8 cellular contexts compared by ENCODE assay signal in the genomic region with DNA sequence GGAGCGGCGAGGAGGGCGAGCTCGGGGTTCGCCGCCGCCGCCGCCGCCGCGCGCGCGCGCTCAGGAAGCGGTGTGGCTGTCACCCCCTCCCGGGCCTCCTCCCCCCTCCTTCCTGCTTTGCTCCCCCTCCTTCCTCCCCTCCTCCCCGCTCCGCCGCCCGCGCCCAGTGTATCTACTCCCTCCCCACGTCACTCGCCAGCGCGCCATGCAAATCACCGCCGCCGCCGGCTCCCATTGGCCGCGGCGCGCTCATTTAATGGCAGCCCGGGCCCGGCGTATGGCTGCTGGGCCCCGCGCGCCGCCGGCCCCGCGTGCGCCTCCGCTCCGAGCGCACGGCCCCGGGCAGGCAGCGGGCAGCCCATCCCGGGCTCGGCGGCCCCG. TPM values are rescaled to one million over a fixed set of nuclear protein-coding genes. Genes with fewer than 3 reads are reported as not detected.
A peak's percentile ranks its signal among the peaks of the same experiment; 100 is the strongest.
DNase-seq lines count a peak whose midpoint lies in the region; ATAC-seq and FAIRE-seq lines count a peak whose summit lies in the region.

No MANE protein-coding gene starts in this region.

- no peak overlapping the region for H4K8ac ChIP-seq in mesenchymal stem cell (ENCODE audit: low read length)

- no peak for FAIRE-seq in urothelium cell line (lab: Jason Lieb, UNC)

- no peak overlapping the region for H2AK5ac ChIP-seq in mesenchymal stem cell (ENCODE audit: low read length, severe bottlenecking)

- no peak overlapping the region for H3K23ac ChIP-seq in mesenchymal stem cell (ENCODE audit: low read length in 2 of 2)

- in situ Hi-C loops in SK-MEL-5 (cut with HindIII; ENCODE audit: low pct_unique_long_range_greater_than_20kb, low sequenced_read_pairs) = no loop called here

- peaks cover 26% of the 10 kb centered on the region for H3K4me1 ChIP-seq in mesenchymal stem cell (ENCODE audit: control insufficient read depth, insufficient read depth, low read depth, low read length)

- no peak overlapping the region for H2BK12ac ChIP-seq in mesenchymal stem cell (ENCODE audit: low read length in 2 of 2)

- WGBS in mesenchymal stem cell = under 1% methylated on average over 23 of the region's 56 CpGs

- no peaks in the 10 kb centered on the region for H3K9me3 ChIP-seq in mesenchymal stem cell (ENCODE audit: control insufficient read depth, low read length)

- peak overlapping the region in 1 of 2 experiments; percentile 31 for H3K4me3 ChIP-seq in mesenchymal stem cell (ENCODE audit: insufficient read depth in 1 of 2, low read depth in 1 of 2, low read length in 2 of 2)

- no peak overlapping the region for H2BK15ac ChIP-seq in mesenchymal stem cell (ENCODE audit: low read depth, poor library complexity, severe bottlenecking)

- H3K27ac ChIP-seq in mesenchymal stem cell (ENCODE audit: low read length, poor library complexity, severe bottlenecking) = no peak overlapping the region

- H3K9ac ChIP-seq in mesenchymal stem cell (ENCODE audit: low read length) = no peak overlapping the region

- ATAC-seq in HG02870 (IDR thresholded peaks at IDR 0.05; ENCODE audit: unreplicated experiment) (no peak), GM19463 (IDR thresholded peaks at IDR 0.05; ENCODE audit: unreplicated experiment) (no peak)

- peak overlapping the region; percentile 66 for H3K4me2 ChIP-seq in mesenchymal stem cell (ENCODE audit: low read length, poor library complexity, severe bottlenecking)

- no peak overlapping the region for H2BK120ac ChIP-seq in mesenchymal stem cell (ENCODE audit: low read depth, low read length)

- DNase-seq in DMS 273 treated with DMSO at 0.1 percent for 48 hours (lab: John Stamatoyannopoulos, UW) (peak; percentile 1), SK-MEL-5 (ENCODE audit: low read depth, low spot score) (peak; percentile 38), cerebellar cortex (ENCODE audit: low spot score) (peak; percentile 4), mesenchymal stem cell (peak; percentile 6), urothelium cell line (ENCODE audit: low spot score) (no peak)
- DNase-seq in stimulated activated CD8-positive, alpha-beta memory T cell treated with anti-CD3 and anti-CD28 coated beads, Interleukin-2, amount 100 ng/mL, for 48 hours (ENCODE audit: low read depth in 2 of 2) = peak; percentile 31 to 33

- no peak overlapping the region for H3K4ac ChIP-seq in mesenchymal stem cell (ENCODE audit: low read depth in 1 of 2, low read length in 2 of 2)

- H2AFZ ChIP-seq in mesenchymal stem cell (ENCODE audit: low read depth, low read length) = no peak overlapping the region

- H3K27me3 ChIP-seq in mesenchymal stem cell (ENCODE audit: control insufficient read depth in 1 of 2, insufficient read depth in 1 of 2, low read length in 2 of 2) = peaks cover 77 to 83% of the 10 kb centered on the region in 2 experiments

- no peak overlapping the region for H3K14ac ChIP-seq in mesenchymal stem cell (ENCODE audit: low read length in 2 of 2)

- H4K91ac ChIP-seq in mesenchymal stem cell (ENCODE audit: low read length) = no peak overlapping the region

- peaks cover 0 to 3% of the 10 kb centered on the region in 2 experiments for H3K36me3 ChIP-seq in mesenchymal stem cell (ENCODE audit: control insufficient read depth in 1 of 2, insufficient read depth in 2 of 2, low read depth in 1 of 2, low read length in 2 of 2)

- no peak overlapping the region for H2BK5ac ChIP-seq in mesenchymal stem cell (ENCODE audit: low read depth, low read length, poor library complexity, severe bottlenecking)

- H3K18ac ChIP-seq in mesenchymal stem cell (ENCODE audit: low read depth in 1 of 2, low read length in 2 of 2) = no peak overlapping the region

- H3K79me1 ChIP-seq in mesenchymal stem cell (replicated peaks; ENCODE audit: low read length, poor library complexity, severe bottlenecking) = no peaks in the 10 kb centered on the region

RNA-seq across cellular contexts. Expression of a gene that starts 0.3 kb away (rescaled TPM):
- total RNA-seq in SK-MEL-5 (2014; rRNA removed; shearing (Covaris generic)) = not detected in 2 replicates
- polyA plus RNA-seq in SK-MEL-5 (2015; cell fraction: cytosol; rRNA removed) = 0.06 and 0.49 TPM in 2 replicates
- not detected in 2 replicates for polyA plus RNA-seq in SK-MEL-5 (2015; cell fraction: nucleus; rRNA removed)
- not detected for polyA plus RNA-seq in mesenchymal stem cell (2013, experiment 1 of 2)
- polyA plus RNA-seq in mesenchymal stem cell (2013, experiment 2 of 2) = not detected
